ENCODE assay signal across 8 cellular contexts in the genomic region with DNA sequence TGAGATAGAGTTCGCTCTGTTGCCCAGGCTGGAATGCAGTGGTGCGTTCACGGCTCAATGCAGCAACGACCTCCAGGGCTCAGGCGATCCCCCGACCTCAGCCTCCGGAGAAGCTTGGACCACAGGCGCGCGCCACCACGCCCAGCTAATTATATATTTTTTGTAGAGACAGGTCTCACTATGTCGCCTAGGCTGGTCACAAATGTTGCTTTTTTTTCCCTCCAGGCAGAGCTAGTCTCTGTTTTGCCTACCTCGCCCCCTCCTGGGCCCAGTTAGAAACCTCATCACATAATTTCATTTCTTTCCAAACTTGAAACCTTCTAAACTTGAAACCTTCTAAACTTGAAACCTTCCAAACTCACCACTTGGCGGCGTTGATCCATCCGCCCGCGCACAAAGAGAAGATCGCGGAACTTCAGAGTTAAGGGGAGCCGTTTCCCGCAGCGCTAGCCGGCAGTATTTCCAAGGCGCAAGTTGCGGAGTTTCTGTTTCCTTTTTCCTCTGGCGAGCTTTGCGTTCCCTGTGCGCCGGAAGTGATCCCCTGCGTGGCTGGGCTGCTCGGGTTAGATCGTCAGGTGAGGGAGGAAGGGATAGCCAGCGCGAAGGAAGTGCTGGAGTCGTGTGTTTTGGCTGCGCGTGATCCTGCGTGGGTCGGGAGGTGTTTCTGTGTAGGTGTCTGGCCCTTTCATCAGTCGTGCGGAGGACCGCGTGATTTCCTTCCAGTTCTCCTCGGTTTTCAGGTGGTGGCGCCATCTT.
DNase-seq lines count a peak whose midpoint lies in the region; ATAC-seq and TF ChIP-seq lines count a peak whose summit lies in the region.

A gene with protein sequence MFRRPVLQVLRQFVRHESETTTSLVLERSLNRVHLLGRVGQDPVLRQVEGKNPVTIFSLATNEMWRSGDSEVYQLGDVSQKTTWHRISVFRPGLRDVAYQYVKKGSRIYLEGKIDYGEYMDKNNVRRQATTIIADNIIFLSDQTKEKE (plus strand): TSS at position 523 of the 756 bp plus-strand sequence. CDS start 809 bp downstream, outside the sequence.

- DNase-seq in AG09319 (ENCODE audit: extremely low read depth, low read depth) (peak; percentile 93), NCI-H345 treated with DMSO at 0.1 percent for 48 hours (lab: John Stamatoyannopoulos, UW; ENCODE audit: unreplicated experiment) (peak; percentile 94), cerebellar cortex (ENCODE audit: low spot score) (peak; percentile 97), islet precursor cell (peak; percentile 96)
- DNase-seq in activated CD4-positive, CD25-positive, alpha-beta regulatory T cell treated with anti-CD3 and anti-CD28 coated beads, Interleukin-2, amount 50 U/mL, for 16 hours (ENCODE audit: low read depth, low spot score): peak; percentile 85
- peak; percentile 76 to 80 for DNase-seq in stimulated activated CD4-positive, alpha-beta T cell treated with anti-CD3 and anti-CD28 coated beads, Interleukin-15, amount 100 ng/mL, for 1 hour (ENCODE audit: low read depth in 1 of 2, low spot score in 1 of 2)

- peak; percentile 89 for TF ChIP-seq CTCF in AG09319 (IDR thresholded peaks at IDR 0.05; ENCODE audit: low read depth, low read length)

- in situ Hi-C loops in GM18951 (cut with MboI; ENCODE audit: low sequenced_read_pairs, unreplicated experiment): no loop called here

- TF ChIP-seq POLR2A in GM18951 (IDR thresholded peaks at IDR 0.05; ENCODE audit: extremely low read depth, insufficient read depth, insufficient read length): peak; percentile 88

- ATAC-seq in HG03280 (IDR thresholded peaks at IDR 0.05; ENCODE audit: unreplicated experiment): peak; percentile 88

Comparison
In these comparisons a context has a peak if more than half of its experiments do, and no peak if none do; other contexts are left out.
1. Peak in every context shown above with its lines: DNase-seq and ATAC-seq.